1 cellular context compared by ENCODE assay signal in genomic region chr6:41559655-41560439, GRCh38.
TF ChIP-seq lines count a peak whose summit lies in the region.

No MANE protein-coding gene starts in this region.

TF ChIP-seq in SK-N-SH, 30 proteins besides CTCF, POLR2A, EP300 and RAD21 (continued from another document):
- TF ChIP-seq RCOR1 (IDR thresholded peaks at IDR 0.05; ENCODE audit: low read length), result no peak
- TF ChIP-seq YY1 (IDR thresholded peaks at IDR 0.05; ENCODE audit: low read depth), result no peak
- TF ChIP-seq SIN3A (IDR thresholded peaks at IDR 0.05; ENCODE audit: borderline replicate concordance, low read depth, low read length), result no peak
- TF ChIP-seq ELF1 (IDR thresholded peaks at IDR 0.05), result no peak
- no peak for TF ChIP-seq USF2 (IDR thresholded peaks at IDR 0.05; ENCODE audit: borderline replicate concordance, low read depth, low read length)
- no peak for TF ChIP-seq REST (IDR thresholded peaks at IDR 0.05; ENCODE audit: low read depth, low read length)
